18 cellular contexts compared by ENCODE assay signal in the genomic region with DNA sequence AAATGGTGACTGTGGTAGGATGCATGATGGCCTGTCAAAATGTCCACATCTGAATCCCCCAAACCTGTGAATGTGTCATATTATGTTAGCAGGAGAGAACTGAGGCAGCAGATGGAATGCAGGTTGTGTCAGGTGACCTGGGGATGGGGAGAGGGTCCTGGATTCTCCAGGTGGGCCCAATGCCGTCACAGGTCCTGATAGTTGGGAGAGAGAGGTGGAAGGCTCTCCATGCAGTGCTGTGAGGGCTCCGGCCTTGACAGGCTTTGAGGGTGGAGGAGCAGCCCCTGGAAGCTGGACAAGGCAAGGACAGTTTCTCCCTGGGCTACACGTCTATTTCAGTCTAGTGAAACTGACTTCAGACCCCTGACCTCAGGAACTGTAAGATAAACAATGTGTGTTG.
DNase-seq lines count a peak whose midpoint lies in the region; ATAC-seq and TF ChIP-seq lines count a peak whose summit lies in the region.
"Had no signal": no experiment of that assay in that cellular context is flagged by ENCODE, and none has a peak within 500 bp of the region (broad histone marks: within the 10 kb centered on the region; RNA-seq: fewer than 3 reads in every experiment).

No MANE protein-coding gene starts in this region.

- ATAC-seq in Right ventricle myocardium inferior = no peak
- ATAC-seq: CD8-positive, alpha-beta T cell had no signal

- peaks cover 27% of the 10 kb centered on the region for H3K4me1 ChIP-seq in left ventricle myocardium inferior
- peaks cover 67 to 71% of the 10 kb centered on the region in 2 experiments for H3K4me1 ChIP-seq in neutrophil (ENCODE audit: control insufficient read depth in 1 of 2, insufficient read depth in 1 of 2, low read depth in 1 of 2, low read length in 1 of 2)
- H3K4me1 ChIP-seq in mammary epithelial cell (ENCODE audit: insufficient read depth, low read length) = no peaks in the 10 kb centered on the region
- H3K4me1 ChIP-seq: Caco-2 had no signal

- CTCF ChIA-PET in activated CD4-positive, alpha-beta memory T cell treated with anti-CD3 and anti-CD28 coated beads, Interleukin-2, amount 10 ng/mL, durations not matched to agents 7 days and 5 days (lab: Charles Lee) = no interaction called here
- CTCF ChIA-PET in mammary epithelial cell (lab: Charles Lee; ENCODE audit: low non-redundant PET) = no interaction called here

- H3K79me2 ChIP-seq in mammary epithelial cell (ENCODE audit: insufficient read depth, low read length) = no peaks in the 10 kb centered on the region

- H3K27ac Mint-ChIP-seq in activated CD4-positive, alpha-beta memory T cell treated with anti-CD3 and anti-CD28 coated beads, Interleukin-2, amount 10 ng/mL, durations not matched to agents 7 days and 5 days = no peak overlapping the region
- H3K27ac Mint-ChIP-seq: B cell; CD8-positive, alpha-beta T cell had no signal

- H3K9ac ChIP-seq in mammary epithelial cell (ENCODE audit: insufficient read depth, low read length) = no peak overlapping the region
- H3K9ac ChIP-seq: BLaER1, GM23248 had no signal

- dilution Hi-C loops in mammary epithelial cell (cut with HindIII; ENCODE audit: low sequenced_read_pairs) = no loop called here

- 59% methylated on average over 3 of the region's 3 CpGs for WGBS in mammary epithelial cell (ENCODE audit: low coverage, missing lambda C conversion rate)

- H3K27ac ChIP-seq in left ventricle myocardium inferior (replicated peaks) (peak overlapping the region; percentile 22), neutrophil (peak overlapping the region; percentile 93), mammary epithelial cell (ENCODE audit: insufficient read depth, low read depth, low read length) (no peak overlapping the region)
- H3K27ac ChIP-seq: 22Rv1, BLaER1, C4-2B, GM23248 had no signal

- H3K36me3 ChIP-seq in left ventricle myocardium inferior (no peaks in the 10 kb centered on the region), neutrophil (no peaks in the 10 kb centered on the region), mammary epithelial cell (ENCODE audit: insufficient read depth, low read length) (no peaks in the 10 kb centered on the region)
- H3K36me3 ChIP-seq: BLaER1 had no signal

- no peak for DNase-seq in left ventricle myocardium inferior
- no peak for DNase-seq in Right ventricle myocardium inferior (ENCODE audit: missing footprints)
- DNase-seq in ureter (ENCODE audit: low spot score) = peak; percentile 28
- no peak for DNase-seq in activated CD4-positive, alpha-beta memory T cell treated with anti-CD3 and anti-CD28 coated beads, Interleukin-2, amount 10 ng/mL, durations not matched to agents 7 days and 5 days
- no peak for DNase-seq in mammary epithelial cell
- DNase-seq: Caco-2, DMS153, DND-41, GM23248, H7, HCEC 1CT had no signal

- BruUV-seq in mammary epithelial cell (replicated peaks; lab: Mats Ljungman, UMichigan) = no TSS peak

- H3K4me3 Mint-ChIP-seq in activated CD4-positive, alpha-beta memory T cell treated with anti-CD3 and anti-CD28 coated beads, Interleukin-2, amount 10 ng/mL, durations not matched to agents 7 days and 5 days = no peak overlapping the region
- H3K4me3 Mint-ChIP-seq: B cell; CD8-positive, alpha-beta T cell had no signal

- H3K27me3 ChIP-seq in left ventricle myocardium inferior (ENCODE audit: low read depth) = no peaks in the 10 kb centered on the region
- no peaks in the 10 kb centered on the region for H3K27me3 ChIP-seq in neutrophil
- H3K27me3 ChIP-seq in mammary epithelial cell (ENCODE audit: insufficient read depth, low read length) = no peaks in the 10 kb centered on the region
- H3K27me3 ChIP-seq: BLaER1 had no signal

- H3K4me3 ChIP-seq in left ventricle myocardium inferior (no peak overlapping the region), neutrophil (ENCODE audit: low read depth in 1 of 2, low read length in 1 of 2) (no peak overlapping the region), mammary epithelial cell (replicated peaks in 1 of 3; ENCODE audit: insufficient read depth in 1 of 3, low read depth in 2 of 3, low read length in 3 of 3) (no peak overlapping the region)
- H3K4me3 ChIP-seq: BLaER1, GM23248 had no signal

- no peaks in the 10 kb centered on the region for H3K9me3 Mint-ChIP-seq in activated CD4-positive, alpha-beta memory T cell treated with anti-CD3 and anti-CD28 coated beads, Interleukin-2, amount 10 ng/mL, durations not matched to agents 7 days and 5 days
- H3K9me3 Mint-ChIP-seq: CD8-positive, alpha-beta T cell had no signal

- in situ Hi-C loops in mammary epithelial cell (cut with MboI; ENCODE audit: low sequenced_read_pairs in 2 of 2) = no loop called here

- POLR2A ChIA-PET in activated CD4-positive, alpha-beta memory T cell treated with anti-CD3 and anti-CD28 coated beads, Interleukin-2, amount 10 ng/mL, durations not matched to agents 7 days and 5 days (lab: Charles Lee) = no interaction called here

- H2AFZ ChIP-seq in mammary epithelial cell (ENCODE audit: low read depth, low read length) = no peak overlapping the region
- H2AFZ ChIP-seq: GM23248 had no signal

- intact Hi-C loops in left ventricle myocardium inferior (cut with micrococcal nuclease) (no loop called here), Right ventricle myocardium inferior (cut with DNase I) (no loop called here), mammary epithelial cell (cut with micrococcal nuclease) (no loop called here)

- no peaks in the 10 kb centered on the region for H3K36me3 Mint-ChIP-seq in activated CD4-positive, alpha-beta memory T cell treated with anti-CD3 and anti-CD28 coated beads, Interleukin-2, amount 10 ng/mL, durations not matched to agents 7 days and 5 days (ENCODE audit: low read depth)
- H3K36me3 Mint-ChIP-seq: CD4-positive, CD25-positive, alpha-beta regulatory T cell; CD8-positive, alpha-beta T cell had no signal

- peaks cover 9% of the 10 kb centered on the region for H3K4me1 Mint-ChIP-seq in activated CD4-positive, alpha-beta memory T cell treated with anti-CD3 and anti-CD28 coated beads, Interleukin-2, amount 10 ng/mL, durations not matched to agents 7 days and 5 days
- H3K4me1 Mint-ChIP-seq: B cell had no signal

- no peak overlapping the region for H3K4me2 ChIP-seq in mammary epithelial cell (ENCODE audit: insufficient read depth, low read depth, low read length)

- TF ChIP-seq CTCF in left ventricle myocardium inferior (IDR thresholded peaks at IDR 0.05; ENCODE audit: borderline replicate concordance) (no peak), neutrophil (IDR thresholded peaks at IDR 0.05) (no peak), mammary epithelial cell (conservative IDR thresholded peaks at IDR 0.05 in 1 of 2, IDR thresholded peaks at IDR 0.05 in 1 of 2; ENCODE audit: extremely low read depth in 1 of 2, insufficient read depth in 1 of 2, low read depth in 1 of 2, low read length in 2 of 2) (no peak)

- H4K20me1 ChIP-seq in mammary epithelial cell (ENCODE audit: insufficient read depth, low read length) = no peaks in the 10 kb centered on the region
- H4K20me1 ChIP-seq: BLaER1 had no signal

- peaks cover 3% of the 10 kb centered on the region for H3K27me3 Mint-ChIP-seq in activated CD4-positive, alpha-beta memory T cell treated with anti-CD3 and anti-CD28 coated beads, Interleukin-2, amount 10 ng/mL, durations not matched to agents 7 days and 5 days
- H3K27me3 Mint-ChIP-seq: B cell; CD4-positive, CD25-positive, alpha-beta regulatory T cell had no signal

- H3K9me3 ChIP-seq in left ventricle myocardium inferior (replicated peaks) (no peaks in the 10 kb centered on the region), neutrophil (no peaks in the 10 kb centered on the region), mammary epithelial cell (replicated peaks; ENCODE audit: insufficient read depth, low read length) (peaks cover 11% of the 10 kb centered on the region)
- H3K9me3 ChIP-seq: BLaER1, Caco-2 had no signal
